In genomic region chr7:152674860-152675760, GRCh38 we compare ENCODE assay signal across 1 cellular context.
TF ChIP-seq lines count a peak whose summit lies in the region.

No MANE protein-coding gene starts in this region.

TF ChIP-seq in K562, 482 proteins besides CTCF, POLR2A, EP300 and RAD21 (continued from another document and continues in another):
- no peak for TF ChIP-seq RBFOX2 (IDR thresholded peaks at IDR 0.05; ENCODE audit: low read depth, low read length)
- no peak for TF ChIP-seq HES1 (IDR thresholded peaks at IDR 0.05; ENCODE audit: low read depth)
- TF ChIP-seq GATAD2B (IDR thresholded peaks at IDR 0.05; ENCODE audit: borderline replicate concordance) = 0 out of 2 replicates have a peak, but pooled peaks have one; percentile 18
- no peak for TF ChIP-seq ZNF445 (CRISPR knock-in tag; IDR thresholded peaks at IDR 0.05; ENCODE audit: low read depth)
- TF ChIP-seq ZNF449 (CRISPR knock-in tag; IDR thresholded peaks at IDR 0.05) = no peak
- TF ChIP-seq, protein P1, sequence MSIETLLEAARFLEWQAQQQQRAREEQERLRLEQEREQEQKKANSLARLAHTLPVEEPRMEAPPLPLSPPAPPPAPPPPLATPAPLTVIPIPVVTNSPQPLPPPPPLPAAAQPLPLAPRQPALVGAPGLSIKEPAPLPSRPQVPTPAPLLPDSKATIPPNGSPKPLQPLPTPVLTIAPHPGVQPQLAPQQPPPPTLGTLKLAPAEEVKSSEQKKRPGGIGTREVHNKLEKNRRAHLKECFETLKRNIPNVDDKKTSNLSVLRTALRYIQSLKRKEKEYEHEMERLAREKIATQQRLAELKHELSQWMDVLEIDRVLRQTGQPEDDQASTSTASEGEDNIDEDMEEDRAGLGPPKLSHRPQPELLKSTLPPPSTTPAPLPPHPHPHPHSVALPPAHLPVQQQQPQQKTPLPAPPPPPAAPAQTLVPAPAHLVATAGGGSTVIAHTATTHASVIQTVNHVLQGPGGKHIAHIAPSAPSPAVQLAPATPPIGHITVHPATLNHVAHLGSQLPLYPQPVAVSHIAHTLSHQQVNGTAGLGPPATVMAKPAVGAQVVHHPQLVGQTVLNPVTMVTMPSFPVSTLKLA (conservative IDR thresholded peaks at IDR 0.05) = peak; percentile 87 to 93
- TF ChIP-seq ZNF277 (CRISPR knock-in tag; IDR thresholded peaks at IDR 0.05; ENCODE audit: borderline replicate concordance) = no peak
- no peak for TF ChIP-seq SMARCE1 (IDR thresholded peaks at IDR 0.05)
- TF ChIP-seq NCOR1 (IDR thresholded peaks at IDR 0.05) = no peak
- no peak for TF ChIP-seq MAFG (tag; conservative IDR thresholded peaks at IDR 0.05)
- no peak for TF ChIP-seq MCM3 (IDR thresholded peaks at IDR 0.05)
- TF ChIP-seq BRF2 (IDR thresholded peaks at IDR 0.05; ENCODE audit: borderline replicate concordance, insufficient read depth, insufficient read length) = no peak
- no peak for TF ChIP-seq YY1 (IDR thresholded peaks at IDR 0.05; ENCODE audit: borderline replicate concordance in 1 of 3, control insufficient read depth in 1 of 3, extremely low read depth in 1 of 3, insufficient read depth in 3 of 3, insufficient read length in 1 of 3, insufficient replicate concordance in 2 of 3, low read depth in 1 of 3, low read length in 2 of 3)
- TF ChIP-seq, protein P2, sequence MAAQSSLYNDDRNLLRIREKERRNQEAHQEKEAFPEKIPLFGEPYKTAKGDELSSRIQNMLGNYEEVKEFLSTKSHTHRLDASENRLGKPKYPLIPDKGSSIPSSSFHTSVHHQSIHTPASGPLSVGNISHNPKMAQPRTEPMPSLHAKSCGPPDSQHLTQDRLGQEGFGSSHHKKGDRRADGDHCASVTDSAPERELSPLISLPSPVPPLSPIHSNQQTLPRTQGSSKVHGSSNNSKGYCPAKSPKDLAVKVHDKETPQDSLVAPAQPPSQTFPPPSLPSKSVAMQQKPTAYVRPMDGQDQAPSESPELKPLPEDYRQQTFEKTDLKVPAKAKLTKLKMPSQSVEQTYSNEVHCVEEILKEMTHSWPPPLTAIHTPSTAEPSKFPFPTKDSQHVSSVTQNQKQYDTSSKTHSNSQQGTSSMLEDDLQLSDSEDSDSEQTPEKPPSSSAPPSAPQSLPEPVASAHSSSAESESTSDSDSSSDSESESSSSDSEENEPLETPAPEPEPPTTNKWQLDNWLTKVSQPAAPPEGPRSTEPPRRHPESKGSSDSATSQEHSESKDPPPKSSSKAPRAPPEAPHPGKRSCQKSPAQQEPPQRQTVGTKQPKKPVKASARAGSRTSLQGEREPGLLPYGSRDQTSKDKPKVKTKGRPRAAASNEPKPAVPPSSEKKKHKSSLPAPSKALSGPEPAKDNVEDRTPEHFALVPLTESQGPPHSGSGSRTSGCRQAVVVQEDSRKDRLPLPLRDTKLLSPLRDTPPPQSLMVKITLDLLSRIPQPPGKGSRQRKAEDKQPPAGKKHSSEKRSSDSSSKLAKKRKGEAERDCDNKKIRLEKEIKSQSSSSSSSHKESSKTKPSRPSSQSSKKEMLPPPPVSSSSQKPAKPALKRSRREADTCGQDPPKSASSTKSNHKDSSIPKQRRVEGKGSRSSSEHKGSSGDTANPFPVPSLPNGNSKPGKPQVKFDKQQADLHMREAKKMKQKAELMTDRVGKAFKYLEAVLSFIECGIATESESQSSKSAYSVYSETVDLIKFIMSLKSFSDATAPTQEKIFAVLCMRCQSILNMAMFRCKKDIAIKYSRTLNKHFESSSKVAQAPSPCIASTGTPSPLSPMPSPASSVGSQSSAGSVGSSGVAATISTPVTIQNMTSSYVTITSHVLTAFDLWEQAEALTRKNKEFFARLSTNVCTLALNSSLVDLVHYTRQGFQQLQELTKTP (IDR thresholded peaks at IDR 0.05; ENCODE audit: low read depth in 1 of 2, partially characterized antibody in 2 of 2) = peak in 1 of 2 experiments; percentile 15
- TF ChIP-seq CBFA2T3 (IDR thresholded peaks at IDR 0.05) = peak; percentile 32; the same call in 1 of the 2 replicates
- peak; percentile 71 to 94 for TF ChIP-seq SIN3A (IDR thresholded peaks at IDR 0.05; ENCODE audit: borderline replicate concordance in 2 of 2, control insufficient read depth in 1 of 2, low read depth in 2 of 2, low read length in 2 of 2)
- TF ChIP-seq, protein P3, sequence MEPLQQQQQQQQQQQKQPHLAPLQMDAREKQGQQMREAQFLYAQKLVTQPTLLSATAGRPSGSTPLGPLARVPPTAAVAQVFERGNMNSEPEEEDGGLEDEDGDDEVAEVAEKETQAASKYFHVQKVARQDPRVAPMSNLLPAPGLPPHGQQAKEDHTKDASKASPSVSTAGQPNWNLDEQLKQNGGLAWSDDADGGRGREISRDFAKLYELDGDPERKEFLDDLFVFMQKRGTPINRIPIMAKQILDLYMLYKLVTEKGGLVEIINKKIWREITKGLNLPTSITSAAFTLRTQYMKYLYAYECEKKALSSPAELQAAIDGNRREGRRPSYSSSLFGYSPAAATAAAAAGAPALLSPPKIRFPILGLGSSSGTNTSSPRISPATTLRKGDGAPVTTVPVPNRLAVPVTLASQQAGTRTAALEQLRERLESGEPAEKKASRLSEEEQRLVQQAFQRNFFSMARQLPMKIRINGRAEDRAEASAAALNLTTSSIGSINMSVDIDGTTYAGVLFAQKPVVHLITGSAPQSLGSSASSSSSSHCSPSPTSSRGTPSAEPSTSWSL (CRISPR knock-in tag; IDR thresholded peaks at IDR 0.05; ENCODE audit: borderline replicate concordance) = no peak
- TF ChIP-seq RNF219 (CRISPR knock-in tag; IDR thresholded peaks at IDR 0.05) = no peak
- TF ChIP-seq ZNF740 (CRISPR knock-in tag; IDR thresholded peaks at IDR 0.05) = no peak
- TF ChIP-seq ZNF740 (tag; IDR thresholded peaks at IDR 0.05) = 0 out of 4 replicates have a peak, but pooled peaks of 1 of the 2 experiments have one; percentile 40
- no peak for TF ChIP-seq POLR3G (IDR thresholded peaks at IDR 0.05; ENCODE audit: extremely low read depth, insufficient read length, insufficient replicate concordance)
- no peak for TF ChIP-seq ZNF282 (CRISPR knock-in tag; IDR thresholded peaks at IDR 0.05)
- TF ChIP-seq ETV1 (tag; conservative IDR thresholded peaks at IDR 0.05; ENCODE audit: low read depth) = no peak
- TF ChIP-seq BRD9 (IDR thresholded peaks at IDR 0.05; ENCODE audit: low read depth, partially characterized antibody) = peak; percentile 20
- TF ChIP-seq ZNF584 (CRISPR knock-in tag; IDR thresholded peaks at IDR 0.05; ENCODE audit: low read depth) = no peak
- no peak for TF ChIP-seq MLX (CRISPR knock-in tag; conservative IDR thresholded peaks at IDR 0.05)
- TF ChIP-seq NFATC3 (IDR thresholded peaks at IDR 0.05) = 0 out of 2 replicates have a peak, but pooled peaks have one; percentile 41
- no peak for TF ChIP-seq RFX1 (IDR thresholded peaks at IDR 0.05)
- TF ChIP-seq CREB1 (IDR thresholded peaks at IDR 0.05) = no peak
- TF ChIP-seq CREB1 (CRISPR knock-in tag; IDR thresholded peaks at IDR 0.05) = no peak
- no peak for TF ChIP-seq SRSF9 (IDR thresholded peaks at IDR 0.05; ENCODE audit: borderline replicate concordance, low read depth, low read length)
- TF ChIP-seq CEBPB (tag; IDR thresholded peaks at IDR 0.05) = peak; percentile 80
- no peak for TF ChIP-seq CC2D1A (IDR thresholded peaks at IDR 0.05)
- TF ChIP-seq CBX5 (IDR thresholded peaks at IDR 0.05; ENCODE audit: borderline replicate concordance, low read depth) = no peak
- TF ChIP-seq CUX1 (CRISPR knock-in tag; IDR thresholded peaks at IDR 0.05) = no peak
